Comparison of ENCODE assay signal across 19 cellular contexts in the genomic region with DNA sequence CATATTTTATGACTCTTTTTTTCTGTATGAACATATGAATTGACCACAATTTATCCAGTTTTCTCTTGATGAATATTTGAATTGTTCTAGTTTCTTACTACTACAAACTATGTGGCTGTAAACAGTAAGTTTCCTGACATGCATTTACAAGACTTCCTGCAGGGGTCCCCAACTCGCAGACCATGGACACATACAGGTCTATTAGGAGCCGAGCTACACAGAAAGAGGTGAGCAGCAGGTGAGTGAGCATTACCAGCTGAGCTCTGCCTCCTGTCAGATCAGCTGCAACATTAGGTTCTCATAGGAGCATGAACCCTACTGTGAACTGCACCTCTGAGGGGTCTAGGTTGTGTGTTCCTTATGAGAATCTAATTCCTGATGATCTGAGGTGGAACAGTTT.
"Had no signal": no experiment of that assay in that cellular context is flagged by ENCODE, and none has a peak within 500 bp of the region (broad histone marks: within the 10 kb centered on the region; RNA-seq: fewer than 3 reads in every experiment).

No MANE protein-coding gene starts in this region.

- DNase-seq: activated CD4-positive, alpha-beta T cell treated with anti-CD3 and anti-CD28 coated beads for 1 hour; activated CD4-positive, alpha-beta T cell treated with anti-CD3 and anti-CD28 coated beads, Interleukin-2, amount 10 ng/mL, durations not matched to agents 7 days and 5 days; activated CD8-positive, alpha-beta memory T cell treated with anti-CD3 and anti-CD28 coated beads for 24 hours; activated gamma-delta T cell; activated naive CD4-positive, alpha-beta T cell treated with anti-CD3 and anti-CD28 coated beads for 36 hours; activated T-cell treated with anti-CD3 and anti-CD28 coated beads, Interleukin-2, amount 50 U/mL, for 4 hours; adrenal gland; anterior cingulate cortex; NCI-H1092 treated with DMSO at 0.1 percent for 48 hours; NCI-H1417 treated with DMSO at 0.1 percent for 48 hours; NCI-H1694; NCI-H2029; NCI-H2107; NCI-H510A treated with DMSO at 0.1 percent for 48 hours; SHP77 had no signal

- H3K9me3 Mint-ChIP-seq: activated CD4-positive, alpha-beta T cell treated with anti-CD3 and anti-CD28 coated beads, Interleukin-2, amount 10 ng/mL, durations not matched to agents 7 days and 5 days; activated naive CD4-positive, alpha-beta T cell treated with anti-CD3 and anti-CD28 coated beads for 36 hours; activated T-cell treated with anti-CD3 and anti-CD28 coated beads, Interleukin-2, amount 50 U/mL, for 4 hours had no signal

- ATAC-seq: WTC11 had no signal

- H3K36me3 Mint-ChIP-seq: activated naive CD8-positive, alpha-beta T cell had no signal

- H3K4me3 ChIP-seq: adrenal gland, coronary artery had no signal

- H3K4me1 ChIP-seq: adrenal gland had no signal

- H3K27ac Mint-ChIP-seq: activated CD4-positive, alpha-beta T cell treated with anti-CD3 and anti-CD28 coated beads, Interleukin-2, amount 10 ng/mL, durations not matched to agents 7 days and 5 days; activated naive CD4-positive, alpha-beta T cell treated with anti-CD3 and anti-CD28 coated beads for 36 hours; activated naive CD8-positive, alpha-beta T cell; WTC11 had no signal

- H3K27me3 Mint-ChIP-seq: activated CD4-positive, alpha-beta T cell treated with anti-CD3 and anti-CD28 coated beads, Interleukin-2, amount 10 ng/mL, durations not matched to agents 7 days and 5 days; activated naive CD8-positive, alpha-beta T cell had no signal

- H3K27me3 ChIP-seq: adrenal gland had no signal

- H3K36me3 ChIP-seq: adrenal gland had no signal

- H3K4me3 Mint-ChIP-seq: activated CD4-positive, alpha-beta T cell treated with anti-CD3 and anti-CD28 coated beads, Interleukin-2, amount 10 ng/mL, durations not matched to agents 7 days and 5 days; activated naive CD4-positive, alpha-beta T cell treated with anti-CD3 and anti-CD28 coated beads for 36 hours; activated naive CD8-positive, alpha-beta T cell; activated T-cell treated with anti-CD3 and anti-CD28 coated beads, Interleukin-2, amount 50 U/mL, for 4 hours; T-helper 1 cell treated with Interleukin-12 subunit alpha and Interleukin-12 subunit beta and Interleukin-4 antibody, amounts not matched to agents 30 μg/mL and 1 μg/mL, for 36 hours; WTC11 had no signal

- H3K9me3 ChIP-seq: adrenal gland had no signal
